In genomic region chr12:49705479-49706267, GRCh38 we compare ENCODE assay signal across 8 cellular contexts. TPM values are rescaled to one million over a fixed set of nuclear protein-coding genes. Genes with fewer than 3 reads are reported as not detected.
DNase-seq lines count a peak whose midpoint lies in the region; ATAC-seq and TF ChIP-seq lines count a peak whose summit lies in the region.

No MANE protein-coding gene starts in this region.

- no peak overlapping the region for H3K27ac Mint-ChIP-seq in Caco-2 (ENCODE audit: unreplicated experiment)
- peak overlapping the region; percentile 21 for H3K27ac Mint-ChIP-seq in activated T-cell treated with anti-CD3 and anti-CD28 coated beads, Interleukin-2, amount 50 U/mL, for 72 hours

- TF ChIP-seq POLR2A in heart left ventricle (IDR thresholded peaks at IDR 0.05) = no peak

- peak overlapping the region; percentile 89 to 99 (median 97) for H3K27ac ChIP-seq in heart left ventricle

- DNase-seq in Caco-2 = no peak
- DNase-seq in HT1080 (ENCODE audit: low read depth) = peak; percentile 95
- DNase-seq in activated T-cell treated with anti-CD3 and anti-CD28 coated beads, Interleukin-2, amount 50 U/mL, for 72 hours = peak; percentile 59 to 61
- peak; percentile 33 to 75 (median 47) for DNase-seq in heart left ventricle
- DNase-seq in pons (ENCODE audit: low spot score) = peak; percentile 58
- no peak for DNase-seq in germinal center (ENCODE audit: low spot score)

- H3K9me3 ChIP-seq in Caco-2 = no peaks in the 10 kb centered on the region
- no peaks in the 10 kb centered on the region for H3K9me3 ChIP-seq in heart left ventricle

- H3K4me1 Mint-ChIP-seq in Caco-2 (ENCODE audit: low read depth, unreplicated experiment) = peaks cover 6% of the 10 kb centered on the region
- peaks cover 53% of the 10 kb centered on the region for H3K4me1 Mint-ChIP-seq in activated T-cell treated with anti-CD3 and anti-CD28 coated beads, Interleukin-2, amount 50 U/mL, for 72 hours (ENCODE audit: low read depth)

- peak overlapping the region; percentile 83 for H3K4me3 Mint-ChIP-seq in Caco-2 (ENCODE audit: unreplicated experiment)
- peak overlapping the region; percentile 96 for H3K4me3 Mint-ChIP-seq in activated T-cell treated with anti-CD3 and anti-CD28 coated beads, Interleukin-2, amount 50 U/mL, for 72 hours

- TSS peak; percentile 42 for BruUV-seq in Caco-2 (replicated peaks; lab: Mats Ljungman, UMichigan)

- intact Hi-C loops in Caco-2 (cut with micrococcal nuclease; ENCODE audit: unreplicated experiment) = loop anchor here (2.0 kb wide), 1 partner anchor 69 kb away; no protein-coding TSS in a partner anchor
- intact Hi-C loops in heart left ventricle (cut with DNase I) = loop anchor here in 8 of 10 donors (1.0 to 5.0 kb wide), 6 partner anchors 31 to 348 kb away; no protein-coding TSS in a partner anchor

- H3K27me3 Mint-ChIP-seq in Caco-2 (ENCODE audit: insufficient read depth, unreplicated experiment) = peaks cover 13% of the 10 kb centered on the region
- peaks cover 9% of the 10 kb centered on the region for H3K27me3 Mint-ChIP-seq in activated T-cell treated with anti-CD3 and anti-CD28 coated beads, Interleukin-2, amount 50 U/mL, for 72 hours (ENCODE audit: low read depth)

- TF ChIP-seq CTCF in Caco-2 (IDR thresholded peaks at IDR 0.05; ENCODE audit: insufficient read depth in 1 of 2, low read depth in 1 of 2, low read length in 1 of 2, severe bottlenecking in 1 of 2, unreplicated experiment in 1 of 2) (no peak), heart left ventricle (IDR thresholded peaks at IDR 0.05) (no peak)

- peak in 1 of 2 donors; percentile 25 for ATAC-seq in activated T-cell treated with anti-CD3 and anti-CD28 coated beads, Interleukin-2, amount 50 U/mL, for 72 hours (replicated peaks in 1 of 2)
- ATAC-seq in heart left ventricle = peak in 2 of 4 donors; percentile 48 to 49
- ATAC-seq in GM18520 (IDR thresholded peaks at IDR 0.05; ENCODE audit: unreplicated experiment) = no peak
- no peak for ATAC-seq in GM18517 (IDR thresholded peaks at IDR 0.05; ENCODE audit: unreplicated experiment)

- WGBS in heart left ventricle, 4 donors = 36 to 53% (median 38%) methylated on average over 9 to 13 of the region's 13 CpGs

- H3K36me3 ChIP-seq in Caco-2 (ENCODE audit: control insufficient read depth, insufficient read depth, low read length) (no peaks in the 10 kb centered on the region), heart left ventricle (no peaks in the 10 kb centered on the region)

- peaks cover 5% of the 10 kb centered on the region; the same call in 1 of the 2 replicates for H3K4me1 ChIP-seq in Caco-2
- H3K4me1 ChIP-seq in heart left ventricle = peaks cover 0 to 57% (median 42%) of the 10 kb centered on the region in 12 donors

- POLR2A ChIA-PET in Caco-2 (lab: Charles Lee) = no interaction called here

- peaks cover 5% of the 10 kb centered on the region for H3K36me3 Mint-ChIP-seq in Caco-2 (ENCODE audit: insufficient read depth, unreplicated experiment)
- H3K36me3 Mint-ChIP-seq in activated T-cell treated with anti-CD3 and anti-CD28 coated beads, Interleukin-2, amount 50 U/mL, for 72 hours (ENCODE audit: insufficient read depth in 2 of 2) = no peaks in the 10 kb centered on the region

- H3K9me3 Mint-ChIP-seq in Caco-2 (ENCODE audit: unreplicated experiment) = no peaks in the 10 kb centered on the region
- no peaks in the 10 kb centered on the region for H3K9me3 Mint-ChIP-seq in activated T-cell treated with anti-CD3 and anti-CD28 coated beads, Interleukin-2, amount 50 U/mL, for 72 hours

- H3K27me3 ChIP-seq in Caco-2 (replicated peaks; ENCODE audit: control insufficient read depth, insufficient read depth, low read length) = no peaks in the 10 kb centered on the region
- H3K27me3 ChIP-seq in heart left ventricle = peaks cover 0 to 5% (median 0%) of the 10 kb centered on the region in 9 donors

- H3K4me3 ChIP-seq in Caco-2 (ENCODE audit: low read depth, low read length) (no peak overlapping the region), heart left ventricle (peak overlapping the region; percentile 69 to 97 (median 86))

- CTCF ChIA-PET in Caco-2 (lab: Charles Lee) = interaction anchor here (2.2 kb wide), 1 partner anchor 36 kb away, joined by 13 read pairs; the partner anchor contains the start of gene TMBIM6

RNA-seq across cellular contexts. Expression of gene FMNL3, which starts 1.5 kb away (rescaled TPM):
- total RNA-seq in Caco-2 (2022) (9.2 and 10.7 TPM in 2 replicates), heart left ventricle (10 to 100 TPM in 7 of 9 donors, 1 to 10 TPM in 2; 8.7 to 33.9 (median 14.3) TPM)
- total RNA-seq in HT1080 (2014; rRNA removed; shearing (Covaris generic)) = 42.3 and 44.5 TPM in 2 replicates
- 22.0 and 22.2 TPM in 2 replicates for polyA plus RNA-seq in HT1080 (2015; cell fraction: cytosol; rRNA removed)
- polyA plus RNA-seq in HT1080 (2015; cell fraction: nucleus; rRNA removed) = 55.9 and 56.2 TPM in 2 replicates
- 10 to 100 TPM; 40.6 to 42.0 TPM for total RNA-seq in activated T-cell treated with anti-CD3 and anti-CD28 coated beads, Interleukin-2, amount 50 U/mL, for 72 hours
- polyA plus RNA-seq in heart left ventricle = 1 to 10 TPM; 5.9 to 7.8 TPM

RNA-seq across cellular contexts. Expression of gene TMBIM6, which starts 35.7 kb away (rescaled TPM):
- total RNA-seq in Caco-2 (2022) = 826 and 867 TPM in 2 replicates
- 419 and 532 TPM in 2 replicates for total RNA-seq in HT1080 (2014; rRNA removed; shearing (Covaris generic))
- polyA plus RNA-seq in HT1080 (2015; cell fraction: cytosol; rRNA removed) = 719 and 760 TPM in 2 replicates
- 901 and 904 TPM in 2 replicates for polyA plus RNA-seq in HT1080 (2015; cell fraction: nucleus; rRNA removed)
- total RNA-seq in activated T-cell treated with anti-CD3 and anti-CD28 coated beads, Interleukin-2, amount 50 U/mL, for 72 hours = 100 to 1,000 TPM; 755 to 785 TPM
- total RNA-seq in heart left ventricle = 100 to 1,000 TPM; 203 to 376 (median 252) TPM
- 100 to 1,000 TPM; 105 to 285 TPM for polyA plus RNA-seq in heart left ventricle

Comparison
In these comparisons a context has a peak if more than half of its experiments do, and no peak if none do; other contexts are left out.
1. DNase-seq: peak in HT1080 (single experiment), activated T-cell treated with anti-CD3 and anti-CD28 coated beads, Interleukin-2, amount 50 U/mL, for 72 hours (2 of 2), heart left ventricle (5 of 5) and pons (single experiment); none in Caco-2 (0 of 2) and germinal center (single experiment).